In genomic region chr3:151093905-151094304, GRCh38 we compare ENCODE assay signal across 16 cellular contexts. TPM values are rescaled to one million over a fixed set of nuclear protein-coding genes. Genes with fewer than 3 reads are reported as not detected.
DNase-seq lines count a peak whose midpoint lies in the region; ATAC-seq, FAIRE-seq and TF ChIP-seq lines count a peak whose summit lies in the region.
"Had no signal": no experiment of that assay in that cellular context is flagged by ENCODE, and none has a peak within 500 bp of the region (broad histone marks: within the 10 kb centered on the region; RNA-seq: fewer than 3 reads in every experiment).

No MANE protein-coding gene starts in this region.

- SMC1A ChIA-PET in GM12878 (lab: Charles Lee; ENCODE audit: uncharacterized antibody, unreplicated experiment) = no interaction called here

- WGBS in GM12878 (ENCODE audit: insufficient coverage, insufficient replicate concordance, low lambda C conversion rate, missing lambda C conversion rate) = 2% methylated on average over 4 of the region's 4 CpGs

- no peaks in the 10 kb centered on the region for H4K20me1 ChIP-seq in DOHH2 (ENCODE audit: control insufficient read depth, insufficient read depth, low read depth, low read length)
- H4K20me1 ChIP-seq in GM12878 (ENCODE audit: control insufficient read depth, insufficient read depth) = no peaks in the 10 kb centered on the region

- TF ChIP-seq POLR2A in GM12878 (IDR thresholded peaks at IDR 0.05; ENCODE audit: low read depth, low read length) (no peak), breast epithelium (IDR thresholded peaks at IDR 0.05) (no peak)

- TF ChIP-seq CTCF in DOHH2 (IDR thresholded peaks at IDR 0.05; ENCODE audit: low read depth, low read length, poor library complexity, severe bottlenecking) (no peak), GM12878 (IDR thresholded peaks at IDR 0.05 in 2 of 3, conservative IDR thresholded peaks at IDR 0.05 in 1 of 3; ENCODE audit: control insufficient read depth in 2 of 3, extremely low read depth in 1 of 3, insufficient read depth in 1 of 3, low read depth in 3 of 3, low read length in 3 of 3) (no peak), breast epithelium (IDR thresholded peaks at IDR 0.05) (no peak), foreskin keratinocyte (conservative IDR thresholded peaks at IDR 0.05) (no peak)

- peaks cover 27% of the 10 kb centered on the region for H3K4me1 ChIP-seq in DOHH2 (ENCODE audit: control insufficient read depth, low read length)
- no peaks in the 10 kb centered on the region; the same call in 1 of the 2 replicates for H3K4me1 ChIP-seq in GM12878 (ENCODE audit: control insufficient read depth, insufficient read depth, low read length)
- no peaks in the 10 kb centered on the region for H3K4me1 ChIP-seq in breast epithelium
- no peaks in the 10 kb centered on the region for H3K4me1 ChIP-seq in foreskin keratinocyte
- H3K4me1 ChIP-seq in effector memory CD4-positive, alpha-beta T cell (ENCODE audit: control insufficient read depth, insufficient read depth, low read length, poor library complexity, severe bottlenecking) = no peaks in the 10 kb centered on the region

- RAD21 ChIA-PET in GM12878 (lab: Charles Lee; ENCODE audit: unreplicated experiment) = no interaction called here

- no peak overlapping the region for H3K27ac ChIP-seq in DOHH2 (ENCODE audit: low read depth, low read length)
- H3K27ac ChIP-seq in GM12878 (ENCODE audit: control insufficient read depth, insufficient read depth) = no peak overlapping the region
- no peak overlapping the region for H3K27ac ChIP-seq in breast epithelium
- no peak overlapping the region for H3K27ac ChIP-seq in foreskin keratinocyte
- no peak overlapping the region for H3K27ac ChIP-seq in effector memory CD4-positive, alpha-beta T cell (ENCODE audit: insufficient read depth, low read length, poor library complexity, severe bottlenecking)

- POLR2A ChIA-PET in GM12878 (lab: Charles Lee) = no interaction called here

- H3K4me3 ChIP-seq in DOHH2 (ENCODE audit: low read length) (peak overlapping the region; percentile 22), GM12878 (no peak overlapping the region), breast epithelium (no peak overlapping the region)
- no peak overlapping the region for H3K4me3 ChIP-seq in effector memory CD4-positive, alpha-beta T cell (ENCODE audit: insufficient read depth, low read depth, low read length, poor library complexity, severe bottlenecking)
- H3K4me3 ChIP-seq: MG63 had no signal

- H3K4me2 ChIP-seq in DOHH2 (ENCODE audit: low read length) (peak overlapping the region; percentile 47), GM12878 (ENCODE audit: control insufficient read depth, insufficient read depth) (no peak overlapping the region)

- H3K9ac ChIP-seq in GM12878 (ENCODE audit: control insufficient read depth, insufficient read depth, low read length) = no peak overlapping the region

- no peaks in the 10 kb centered on the region for H3K9me3 ChIP-seq in DOHH2 (ENCODE audit: control insufficient read depth, insufficient read depth, low read length)
- no peaks in the 10 kb centered on the region; the same call in 2 of the 3 replicates for H3K9me3 ChIP-seq in GM12878 (replicated peaks; ENCODE audit: control insufficient read depth, insufficient read depth, low read length)
- no peaks in the 10 kb centered on the region for H3K9me3 ChIP-seq in breast epithelium
- H3K9me3 ChIP-seq in effector memory CD4-positive, alpha-beta T cell (ENCODE audit: control insufficient read depth, low read length) = no peaks in the 10 kb centered on the region
- H3K9me3 ChIP-seq: MG63 had no signal

- CTCF ChIA-PET in GM12878 (lab: Yijun Ruan, JAX) = no interaction called here

- H3F3A ChIP-seq in DOHH2 (ENCODE audit: control insufficient read depth, insufficient read depth) = no peaks in the 10 kb centered on the region

- intact Hi-C loops in GM12878 (cut with micrococcal nuclease; ENCODE audit: unreplicated experiment) (no loop called here), breast epithelium (cut with DNase I; ENCODE audit: low total_unique reads) (no loop called here)

- in situ Hi-C loops in GM12878 (cut with MboI) = no loop called here

- TF ChIP-seq EP300 in GM12878 (IDR thresholded peaks at IDR 0.05; ENCODE audit: borderline replicate concordance in 1 of 2, control insufficient read depth in 1 of 2, low read depth in 2 of 2, low read length in 2 of 2) = no peak

- H3K36me3 ChIP-seq in DOHH2 (ENCODE audit: control insufficient read depth, low read length) (no peaks in the 10 kb centered on the region), GM12878 (ENCODE audit: control insufficient read depth in 2 of 2, insufficient read depth in 2 of 2, low read length in 1 of 2) (no peaks in the 10 kb centered on the region), breast epithelium (no peaks in the 10 kb centered on the region)
- no peaks in the 10 kb centered on the region for H3K36me3 ChIP-seq in effector memory CD4-positive, alpha-beta T cell (ENCODE audit: control insufficient read depth, insufficient read depth, low read length)
- H3K36me3 ChIP-seq: MG63 had no signal

- DNase-seq in GM12878 (ENCODE audit: low read depth, low spot score) (no peak), breast epithelium (ENCODE audit: low spot score in 2 of 2) (no peak), foreskin keratinocyte (no peak), SKM-1 (lab: John Stamatoyannopoulos, UW; ENCODE audit: unreplicated experiment) (no peak)
- no peak for DNase-seq in effector memory CD4-positive, alpha-beta T cell
- DNase-seq: activated CD4-positive, CD25-positive, alpha-beta regulatory T cell; activated CD8-positive, alpha-beta memory T cell treated with anti-CD3 and anti-CD28 coated beads, Interleukin-2, amount 50 U/mL, for 48 hours; cerebellar nuclear complex; GOT3; head of caudate nucleus; MG63; OCI-M1 had no signal

- FAIRE-seq in GM12878 (lab: Jason Lieb, UNC) = peak; percentile 76

- no peak overlapping the region for H2AFZ ChIP-seq in GM12878 (ENCODE audit: control insufficient read depth, low read depth, low read length)

- no peaks in the 10 kb centered on the region for H3K9me2 ChIP-seq in DOHH2 (replicated peaks; ENCODE audit: control insufficient read depth, low read length)

- H3K79me2 ChIP-seq in DOHH2 (ENCODE audit: control insufficient read depth, low read length) (no peaks in the 10 kb centered on the region), GM12878 (ENCODE audit: control insufficient read depth, insufficient read depth, low read length) (no peaks in the 10 kb centered on the region)

- no peak for TF ChIP-seq RAD21 in GM12878 (IDR thresholded peaks at IDR 0.05; ENCODE audit: insufficient read depth, low read depth, low read length)

- H3K27me3 ChIP-seq in DOHH2 (ENCODE audit: control insufficient read depth, low read length) (no peaks in the 10 kb centered on the region), GM12878 (replicated peaks in 1 of 2; ENCODE audit: control insufficient read depth in 2 of 2, insufficient read depth in 2 of 2, low read length in 1 of 2) (no peaks in the 10 kb centered on the region; a peak in 3 of 4 replicates), breast epithelium (no peaks in the 10 kb centered on the region), foreskin keratinocyte (peaks cover 55% of the 10 kb centered on the region)
- no peaks in the 10 kb centered on the region for H3K27me3 ChIP-seq in effector memory CD4-positive, alpha-beta T cell (replicated peaks; ENCODE audit: control insufficient read depth, insufficient read depth, low read length, poor library complexity, severe bottlenecking)

- BruUV-seq in GM12878 (replicated peaks; lab: Mats Ljungman, UMichigan) = no TSS peak

- peak; percentile 86 for ATAC-seq in GM19395 (IDR thresholded peaks at IDR 0.05; ENCODE audit: unreplicated experiment)
- peak; percentile 80 for ATAC-seq in HG03432 (IDR thresholded peaks at IDR 0.05; ENCODE audit: unreplicated experiment)
- peak; percentile 26; the same call in 1 of the 3 replicates for ATAC-seq in GM12878
- ATAC-seq in foreskin keratinocyte = no peak

TF ChIP-seq in GM12878, 131 proteins besides CTCF, POLR2A, EP300 and RAD21 (continues in another document):
- TF ChIP-seq JUND (IDR thresholded peaks at IDR 0.05; ENCODE audit: low read depth, low read length) (no peak), SMC3 (IDR thresholded peaks at IDR 0.05; ENCODE audit: borderline replicate concordance, low read length) (no peak), SMAD5 (IDR thresholded peaks at IDR 0.05; ENCODE audit: low read depth) (no peak), MYC (IDR thresholded peaks at IDR 0.05; ENCODE audit: insufficient read depth, insufficient read length, insufficient replicate concordance, low read length, severe bottlenecking) (no peak), RELA (IDR thresholded peaks at IDR 0.05; ENCODE audit: borderline replicate concordance, partially characterized antibody) (no peak), USF1 (IDR thresholded peaks at IDR 0.05; ENCODE audit: borderline replicate concordance, extremely low read length, insufficient read depth, low read depth, low read length) (no peak), YY1 (IDR thresholded peaks at IDR 0.05; ENCODE audit: low read depth, low read length) (no peak)

RNA-seq across cellular contexts. Expression of gene MED12L, which starts 8.4 kb away (rescaled TPM):
- total RNA-seq in GM12878 (2013; cell fraction: nucleolus; rRNA removed) = 0.06 TPM in 1 of 2 replicates, not detected in the other
- 0.05 and 0.06 TPM in 2 replicates for total RNA-seq in GM12878 (2014; rRNA removed)
- 0.04 and 0.05 TPM in 2 replicates for total RNA-seq in GM12878 (2014; rRNA removed; fragmentation: Illumina TruSeq; extraction: Trizol)
- total RNA-seq in GM12878 (2021) = 0.03 TPM in 2 replicates
- polyA plus RNA-seq in GM12878 (2011; ENCODE audit: low read depth) = 0.21 TPM
- polyA plus RNA-seq in GM12878 (2011; rRNA removed) = 0.01 TPM in 1 of 2 replicates, not detected in the other
- not detected in 2 replicates for polyA plus RNA-seq in GM12878 (2011; cell fraction: cytosol; rRNA removed)
- not detected in 2 replicates for polyA plus RNA-seq in GM12878 (2011; cell fraction: nucleus; rRNA removed)
- polyA plus RNA-seq in GM12878 (2012) = 0.32 and 0.35 TPM in 2 replicates
- polyA plus RNA-seq in GM12878 (2014; fragmentation: Illumina TruSeq; extraction: Trizol) = 0.01 and 0.03 TPM in 2 replicates
- polyA plus RNA-seq in GM12878 (2014; fragmentation: Nextera tagmentation; extraction: Ambion mirVana) = under 1 TPM; 0.02 to 0.04 TPM
- 0.01 and 0.03 TPM in 2 replicates for polyA plus RNA-seq in GM12878 (2014; rRNA removed)
- polyA plus RNA-seq in GM12878 (2016; fragmentation: Nextera tagmentation; extraction: Ambion mirVana) = under 1 TPM in 1 of 2 experiments, not detected in 1; 0.05 TPM
- polyA minus RNA-seq in GM12878 (2011; rRNA and poly(A)+ RNA removed) = not detected in 2 replicates
- not detected in 2 replicates for polyA minus RNA-seq in GM12878 (2011; cell fraction: cytosol; rRNA and poly(A)+ RNA removed)
- polyA minus RNA-seq in GM12878 (2011; cell fraction: nucleus; rRNA and poly(A)+ RNA removed) = not detected in 2 replicates
- 1 to 10 TPM in 2 of 3 donors, under 1 TPM in 1; 0.48 to 1.6 (median 1.6) TPM for total RNA-seq in breast epithelium
- total RNA-seq in foreskin keratinocyte = 0.34 and 0.35 TPM in 2 replicates
- polyA plus RNA-seq in foreskin keratinocyte = 0.02 and 0.08 TPM in 2 replicates
- total RNA-seq: HT-29 had no signal
